Comparison of ENCODE assay signal across 8 cellular contexts in genomic region chr9:2559212-2560152, GRCh38.
DNase-seq lines count a peak whose midpoint lies in the region; ATAC-seq lines count a peak whose summit lies in the region.

No MANE protein-coding gene starts in this region.

- DNase-seq in HCEC 1CT: peak; percentile 89
- DNase-seq in anterior cingulate cortex (lab: John Stamatoyannopoulos, UW): peak in 41 of 58 donors; percentile 2 to 64 (median 20)
- DNase-seq in hepatic stellate cell (ENCODE audit: low spot score): peak; percentile 55
- peak; percentile 57 for DNase-seq in smooth muscle cell of the brain vasculature (ENCODE audit: low read depth, low spot score)
- DNase-seq in stimulated activated CD4-positive, alpha-beta T cell treated with anti-CD3 and anti-CD28 coated beads, Interleukin-4, amount 100 ng/mL, for 4 hours: no peak
- no peak for DNase-seq in activated CD4-positive, CD25-positive, alpha-beta regulatory T cell (lab: John Stamatoyannopoulos, UW)
- no peak for DNase-seq in NK-92 treated with Interleukin-12 subunit alpha and Interleukin-12 subunit beta, amount 100 ng/mL, for 24 hours (lab: John Stamatoyannopoulos, UW)

- no peak for ATAC-seq in GM18520 (IDR thresholded peaks at IDR 0.05; ENCODE audit: unreplicated experiment)

Comparison
In these comparisons a context has a peak if more than half of its experiments do, and no peak if none do; other contexts are left out.
1. DNase-seq: peak in HCEC 1CT (single experiment), anterior cingulate cortex (41 of 58), hepatic stellate cell (single experiment) and smooth muscle cell of the brain vasculature (single experiment); none in stimulated activated CD4-positive, alpha-beta T cell treated with anti-CD3 and anti-CD28 coated beads, Interleukin-4, amount 100 ng/mL, for 4 hours (0 of 2), activated CD4-positive, CD25-positive, alpha-beta regulatory T cell (0 of 4) and NK-92 treated with Interleukin-12 subunit alpha and Interleukin-12 subunit beta, amount 100 ng/mL, for 24 hours (single experiment).